9 cellular contexts compared by ENCODE assay signal in genomic region chr16:30009990-30010816, GRCh38. TPM values are rescaled to one million over a fixed set of nuclear protein-coding genes. Genes with fewer than 3 reads are reported as not detected.
A peak's percentile ranks its signal among the peaks of the same experiment; 100 is the strongest.
DNase-seq lines count a peak whose midpoint lies in the region; ATAC-seq and TF ChIP-seq lines count a peak whose summit lies in the region.
"Had no signal": no experiment of that assay in that cellular context is flagged by ENCODE, and none has a peak within 500 bp of the region (broad histone marks: within the 10 kb centered on the region; RNA-seq: fewer than 3 reads in every experiment).

No MANE protein-coding gene starts in this region.

- H3K4me1 ChIP-seq in BLaER1 treated with 17β-estradiol and CSF1 and Interleukin-3, amounts not matched to agents 10 nM and 100 nM: peaks cover 15 to 52% (median 37%) of the 10 kb centered on the region in 10 experiments
- H3K4me1 ChIP-seq in HUES64 (ENCODE audit: insufficient read depth, low read length) (peaks cover 3% of the 10 kb centered on the region; the same call in 1 of the 2 replicates), gastroesophageal sphincter (peaks cover 7 to 31% (median 17%) of the 10 kb centered on the region in 3 donors)

- H3K4me3 ChIP-seq in BLaER1 treated with 17β-estradiol and CSF1 and Interleukin-3, amounts not matched to agents 10 nM and 100 nM: peak overlapping the region; percentile 52 to 75 (median 62)
- H3K4me3 ChIP-seq in HUES64 (ENCODE audit: low read length): peak overlapping the region; percentile 78
- no peak overlapping the region for H3K4me3 ChIP-seq in foreskin fibroblast (ENCODE audit: low read depth in 1 of 2, low read length in 2 of 2)
- H3K4me3 ChIP-seq in gastroesophageal sphincter: peak overlapping the region in 1 of 2 donors; percentile 42

- TF ChIP-seq POLR2A in gastroesophageal sphincter (IDR thresholded peaks at IDR 0.05): no peak

- no peaks in the 10 kb centered on the region for H3K9me3 Mint-ChIP-seq in nephron

- peak overlapping the region; percentile 88 to 100 (median 97) for H3K4me2 ChIP-seq in BLaER1 treated with 17β-estradiol and CSF1 and Interleukin-3, amounts not matched to agents 10 nM and 100 nM

- H3K27me3 ChIP-seq in BLaER1 treated with 17β-estradiol and CSF1 and Interleukin-3, amounts not matched to agents 10 nM and 100 nM: peaks cover 0 to 29% (median 4%) of the 10 kb centered on the region in 11 experiments; a peak in 13 of 22 replicates
- peaks cover 37% of the 10 kb centered on the region for H3K27me3 ChIP-seq in HUES64 (ENCODE audit: insufficient read depth, low read length)
- H3K27me3 ChIP-seq in gastroesophageal sphincter: peaks cover 54% of the 10 kb centered on the region

- H3K9ac ChIP-seq in BLaER1 treated with 17β-estradiol and CSF1 and Interleukin-3, amounts not matched to agents 10 nM and 100 nM: peak overlapping the region in 10 of 11 experiments; percentile 38 to 79 (median 60); a peak in 18 of 22 replicates
- no peak overlapping the region for H3K9ac ChIP-seq in HUES64 (ENCODE audit: low read depth, low read length)

- H3K36me3 Mint-ChIP-seq in nephron (ENCODE audit: low read depth): no peaks in the 10 kb centered on the region

- H3K27me3 Mint-ChIP-seq in nephron (ENCODE audit: low read depth): peaks cover 45% of the 10 kb centered on the region

- H3K36me3 ChIP-seq in BLaER1 treated with 17β-estradiol and CSF1 and Interleukin-3, amounts not matched to agents 10 nM and 100 nM: peaks cover 0 to 13% (median 6%) of the 10 kb centered on the region in 11 experiments; a peak in 8 of 22 replicates
- H3K36me3 ChIP-seq in HUES64 (ENCODE audit: insufficient read depth, low read length) (0 out of 2 replicates have a peak, but pooled peaks cover 7% of the 10 kb centered on the region), gastroesophageal sphincter (no peaks in the 10 kb centered on the region)

- peaks cover 0 to 31% (median 6%) of the 10 kb centered on the region in 11 experiments; a peak in 9 of 22 replicates for H4K20me1 ChIP-seq in BLaER1 treated with 17β-estradiol and CSF1 and Interleukin-3, amounts not matched to agents 10 nM and 100 nM

- H3K4me3 Mint-ChIP-seq in nephron: peak overlapping the region; percentile 65 to 72 (median 70)

- ATAC-seq in HG02938 (IDR thresholded peaks at IDR 0.05; ENCODE audit: unreplicated experiment) (no peak), gastroesophageal sphincter (no peak), GM18861 (IDR thresholded peaks at IDR 0.05; ENCODE audit: unreplicated experiment) (no peak)

- WGBS in HUES64: 39% methylated on average over 31 of the region's 31 CpGs
- 8 to 16% methylated on average over 6 to 8 of the region's 31 CpGs for WGBS in gastroesophageal sphincter (ENCODE audit: low coverage in 1 of 2), 2 donors

- TF ChIP-seq EP300 in gastroesophageal sphincter (IDR thresholded peaks at IDR 0.05): no peak

- DNase-seq in cerebellum (ENCODE audit: low spot score) (peak; percentile 38), foreskin fibroblast (no peak)

- H3K9me3 ChIP-seq in BLaER1 treated with 17β-estradiol and CSF1 and Interleukin-3, amounts not matched to agents 10 nM and 100 nM (replicated peaks in 1 of 11): no peaks in the 10 kb centered on the region
- H3K9me3 ChIP-seq in HUES64 (ENCODE audit: insufficient read depth, low read depth, low read length): no peaks in the 10 kb centered on the region
- no peaks in the 10 kb centered on the region for H3K9me3 ChIP-seq in gastroesophageal sphincter

- peaks cover 5% of the 10 kb centered on the region for H3K4me1 Mint-ChIP-seq in nephron

- TF ChIP-seq CTCF in nephron (IDR thresholded peaks at IDR 0.05; ENCODE audit: unreplicated experiment in 3 of 3): no peak
- TF ChIP-seq CTCF in foreskin fibroblast (IDR thresholded peaks at IDR 0.05; ENCODE audit: low read depth, low read length): no peak
- no peak for TF ChIP-seq CTCF in gastroesophageal sphincter (IDR thresholded peaks at IDR 0.05)

- no peak overlapping the region for H3K27ac ChIP-seq in BLaER1 treated with 17β-estradiol and CSF1 and Interleukin-3, amounts not matched to agents 10 nM and 100 nM
- H3K27ac ChIP-seq in HUES64 (ENCODE audit: low read depth, low read length): no peak overlapping the region
- H3K27ac ChIP-seq in gastroesophageal sphincter: no peak overlapping the region

- no peak overlapping the region for H3K27ac Mint-ChIP-seq in nephron

RNA-seq across cellular contexts. Expression of gene DOC2A, which starts 0.6 kb away (rescaled TPM):
- polyA plus RNA-seq in HUES64 (2013, experiment 1 of 2): 3.3 TPM
- 3.7 TPM for polyA plus RNA-seq in HUES64 (2013, experiment 2 of 2)
- 6.2 TPM for total RNA-seq in cerebellum
- under 1 TPM in 3 of 4 donors, not detected in 1; 0.77 to 0.81 (median 0.78) TPM for total RNA-seq in gastroesophageal sphincter
- total RNA-seq: bronchial epithelial cell had no signal

RNA-seq across cellular contexts. Expression of gene C16orf92, which starts 12.8 kb away (rescaled TPM):
- polyA plus RNA-seq in HUES64 (2013, experiment 1 of 2): not detected
- not detected for polyA plus RNA-seq in HUES64 (2013, experiment 2 of 2)
- not detected for total RNA-seq in cerebellum
- not detected for total RNA-seq in gastroesophageal sphincter
- total RNA-seq: bronchial epithelial cell had no signal

RNA-seq across cellular contexts. Expression of gene INO80E, which starts 14.2 kb away (rescaled TPM):
- polyA plus RNA-seq in HUES64 (2013, experiment 1 of 2): 87.9 TPM
- polyA plus RNA-seq in HUES64 (2013, experiment 2 of 2): 90.7 TPM
- total RNA-seq in cerebellum: 21.8 TPM
- total RNA-seq in gastroesophageal sphincter: 10 to 100 TPM; 40.9 to 82.2 (median 74.4) TPM

RNA-seq across cellular contexts. Expression of gene HIRIP3, which starts 14.8 kb away (rescaled TPM):
- 14.5 TPM for polyA plus RNA-seq in HUES64 (2013, experiment 1 of 2)
- 14.4 TPM for polyA plus RNA-seq in HUES64 (2013, experiment 2 of 2)
- 12.1 TPM for total RNA-seq in cerebellum
- 10 to 100 TPM; 25.6 to 31.4 (median 28.2) TPM for total RNA-seq in gastroesophageal sphincter

RNA-seq across cellular contexts. Expression of gene TLCD3B, which starts 20.9 kb away (rescaled TPM):
- 16.0 TPM for polyA plus RNA-seq in HUES64 (2013, experiment 1 of 2)
- polyA plus RNA-seq in HUES64 (2013, experiment 2 of 2): 20.7 TPM
- total RNA-seq in cerebellum (15.6 TPM), gastroesophageal sphincter (not detected)
- total RNA-seq: bronchial epithelial cell had no signal

Comparison
In these comparisons a context has a peak if more than half of its experiments do, and no peak if none do; other contexts are left out.
1. H3K4me3 ChIP-seq: peak in BLaER1 treated with 17β-estradiol and CSF1 and Interleukin-3, amounts not matched to agents 10 nM and 100 nM (10 of 10) and HUES64 (single experiment); none in foreskin fibroblast (0 of 2).